In the genomic region with DNA sequence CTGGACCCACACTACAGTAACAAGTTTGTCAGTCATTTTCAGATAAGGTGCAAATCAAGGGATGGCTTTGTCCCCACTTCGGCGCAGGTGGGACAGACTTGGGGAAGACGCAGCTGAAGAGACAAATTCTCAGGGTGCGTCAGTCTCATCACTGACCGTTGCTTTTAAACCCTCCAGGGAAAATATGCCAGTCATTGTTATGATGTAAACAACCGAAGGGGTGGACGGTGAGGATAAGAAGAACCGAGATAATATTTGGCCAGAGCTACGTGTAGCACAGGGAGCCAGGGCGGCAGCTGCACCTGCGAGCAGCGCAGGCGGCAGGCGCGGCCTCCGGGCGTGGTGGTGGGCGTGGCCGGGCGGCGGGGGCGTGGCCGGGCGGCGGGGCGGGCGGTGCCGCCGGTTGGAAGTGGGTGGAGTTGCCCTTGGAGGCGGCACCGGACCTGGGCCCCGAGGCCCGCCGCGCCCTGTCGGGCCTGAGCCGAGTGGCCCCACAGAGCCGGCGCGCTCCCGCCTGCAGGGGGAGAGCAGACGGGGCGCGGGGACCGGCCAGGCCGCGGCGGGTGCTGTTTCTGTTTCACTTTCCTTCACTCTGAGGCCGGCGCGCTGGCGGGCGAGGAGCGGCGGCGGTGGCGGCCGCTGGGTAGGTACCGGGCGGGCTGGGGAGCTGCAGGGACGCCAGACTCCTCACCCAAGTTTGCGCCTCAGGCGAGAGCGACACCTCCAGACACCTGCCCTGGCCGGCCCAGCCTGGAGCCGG, we compare ENCODE assay signal across 8 cellular contexts. TPM values are rescaled to one million over a fixed set of nuclear protein-coding genes. Genes with fewer than 3 reads are reported as not detected.
DNase-seq lines count a peak whose midpoint lies in the region; ATAC-seq and TF ChIP-seq lines count a peak whose summit lies in the region.

TSS of gene PCGF5 (plus strand) at position 470 of the 760 bp plus-strand sequence. CDS start 2,209 bp downstream, outside the sequence.

- 0 out of 2 replicates have a peak, but pooled peaks cover 3% of the 10 kb centered on the region for H4K20me1 ChIP-seq in PC-9 (ENCODE audit: insufficient read depth)

- no peaks in the 10 kb centered on the region for H3K36me3 ChIP-seq in HUES64 (ENCODE audit: insufficient read depth, low read length)
- no peaks in the 10 kb centered on the region; the same call in 1 of the 2 replicates for H3K36me3 ChIP-seq in PC-9 (ENCODE audit: low read depth)

- POLR2A ChIA-PET in PC-9 (lab: Charles Lee; ENCODE audit: unreplicated experiment), result interaction anchor here (0.7 kb wide), 2 partner anchors 291 to 1243 kb away, joined by 7 to 12 read pairs; no protein-coding TSS in a partner anchor

- peaks cover 63% of the 10 kb centered on the region for H3K27me3 ChIP-seq in HUES64 (ENCODE audit: insufficient read depth, low read length)
- no peaks in the 10 kb centered on the region for H3K27me3 ChIP-seq in PC-9 (ENCODE audit: insufficient read depth, low read depth)

- no peaks in the 10 kb centered on the region for H3F3A ChIP-seq in PC-9 (ENCODE audit: insufficient read depth, low read depth)

- CTCF ChIA-PET in PC-9 (lab: Charles Lee), result no interaction called here

- TF ChIP-seq CTCF in PC-9 (conservative IDR thresholded peaks at IDR 0.05), result no peak

- H3K27ac ChIP-seq in HUES64 (ENCODE audit: low read depth, low read length), result 0 out of 2 replicates have a peak within 1 kb of the TSS, but pooled peaks have one; percentile 30
- H3K27ac ChIP-seq in PC-9, result no peak within 1 kb of the TSS

- H3K4me1 ChIP-seq in HUES64 (ENCODE audit: insufficient read depth, low read length), result no peaks in the 10 kb centered on the region
- peaks cover 13% of the 10 kb centered on the region for H3K4me1 ChIP-seq in PC-9 (replicated peaks; ENCODE audit: insufficient read depth)

- no peaks in the 10 kb centered on the region for H3K9me3 ChIP-seq in HUES64 (ENCODE audit: insufficient read depth, low read depth, low read length)
- H3K9me3 ChIP-seq in PC-9 (ENCODE audit: insufficient read depth, low read depth), result no peaks in the 10 kb centered on the region

- BruUV-seq in PC-9 (replicated peaks; lab: Mats Ljungman, UMichigan), result no TSS peak

- intact Hi-C loops in PC-9 (cut with micrococcal nuclease; ENCODE audit: unreplicated experiment), result loop anchor here (2.0 kb wide), 1 partner anchor 56 kb away; no protein-coding TSS in a partner anchor

- H2AFZ ChIP-seq in PC-9, result peak within 1 kb of the TSS; percentile 85

- peak; percentile 91 for ATAC-seq in GM21515 (IDR thresholded peaks at IDR 0.05; ENCODE audit: unreplicated experiment)
- peak; percentile 100 for ATAC-seq in esophagus mucosa

- H3K4me3 ChIP-seq in HUES64 (ENCODE audit: low read length) (peak within 1 kb of the TSS; percentile 89), PC-9 (peak within 1 kb of the TSS; percentile 69)

- 2% methylated on average over 66 of the region's 66 CpGs for WGBS in HUES64

- peak; percentile 97 for DNase-seq in DMS53 (lab: John Stamatoyannopoulos, UW)
- peak; percentile 55 to 90 for DNase-seq in PC-9
- DNase-seq in activated T-cell treated with anti-CD3 and anti-CD28 coated beads, Interleukin-2, amount 50 U/mL, for 48 hours, result peak; percentile 91 to 96
- peak; percentile 89 for DNase-seq in myocyte (ENCODE audit: low read depth)
- peak; percentile 66 to 87 for DNase-seq in stimulated activated CD8-positive, alpha-beta memory T cell treated with anti-CD3 and anti-CD28 coated beads, Interleukin-7, amount 100 ng/mL, for 4 hours (ENCODE audit: low read depth in 2 of 2)

- peak within 1 kb of the TSS; percentile 98 for H3K4me2 ChIP-seq in PC-9

- H3K9me2 ChIP-seq in PC-9 (ENCODE audit: insufficient read depth), result no peaks in the 10 kb centered on the region

- peak within 1 kb of the TSS; percentile 75 for H3K9ac ChIP-seq in HUES64 (ENCODE audit: low read depth, low read length)

- H3K79me2 ChIP-seq in PC-9 (ENCODE audit: low read depth), result peaks cover 11% of the 10 kb centered on the region

RNA-seq across cellular contexts. Expression of gene PCGF5, which starts in this region (rescaled TPM):
- 9.6 TPM for polyA plus RNA-seq in HUES64 (2013, experiment 1 of 2)
- polyA plus RNA-seq in HUES64 (2013, experiment 2 of 2), result 10.6 TPM
- total RNA-seq in PC-9 (2021), result 20.4 and 27.7 TPM in 2 replicates
- total RNA-seq in esophagus mucosa, result 18.1 TPM
- 28.9 and 33.5 TPM in 2 replicates for total RNA-seq in myocyte
- 12.6 TPM for polyA plus RNA-seq in myocyte (2012)
